In the genomic region with DNA sequence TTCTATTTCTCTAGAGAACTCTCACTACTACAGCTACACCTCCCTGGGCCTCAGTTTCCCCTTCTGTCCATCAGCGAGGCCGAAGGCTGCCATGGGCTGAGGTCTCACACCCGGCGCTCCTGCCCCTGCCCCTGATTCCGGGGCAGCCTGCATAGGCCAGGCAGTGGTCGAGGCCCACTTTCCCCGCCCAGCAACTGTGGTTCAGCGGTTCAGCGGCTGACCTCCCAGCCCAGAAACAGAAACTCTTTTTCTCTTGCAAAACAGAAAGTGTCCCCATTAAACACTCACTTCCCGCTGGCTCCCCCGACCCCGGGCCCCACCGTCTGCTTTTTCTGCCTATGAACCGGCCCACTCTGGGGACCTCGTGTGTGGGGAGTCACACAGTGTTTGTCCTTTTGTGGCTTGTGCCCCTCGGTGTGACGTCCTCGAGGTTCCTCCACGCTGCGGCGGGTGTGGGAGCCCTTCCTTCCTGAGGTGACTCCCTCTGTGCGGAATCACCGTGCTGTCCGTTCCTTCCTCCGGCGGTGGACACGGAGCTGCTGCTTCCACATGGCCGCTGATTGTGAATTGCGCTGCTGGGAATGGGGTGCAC, we compare ENCODE assay signal across 8 cellular contexts. TPM values are rescaled to one million over a fixed set of nuclear protein-coding genes. Genes with fewer than 3 reads are reported as not detected.
DNase-seq lines count a peak whose midpoint lies in the region; ATAC-seq, FAIRE-seq and TF ChIP-seq lines count a peak whose summit lies in the region.
"Had no signal": no experiment of that assay in that cellular context is flagged by ENCODE, and none has a peak within 500 bp of the region (broad histone marks: within the 10 kb centered on the region; RNA-seq: fewer than 3 reads in every experiment).

No MANE protein-coding gene starts in this region.

- WGBS in pancreas, 2 donors: 76 to 77% methylated on average over 29 of the region's 29 CpGs

- ATAC-seq in GM21390 (IDR thresholded peaks at IDR 0.05; ENCODE audit: unreplicated experiment) (peak; percentile 48), pancreas (peak in 3 of 4 donors; percentile 13 to 31 (median 28)), GM21381 (IDR thresholded peaks at IDR 0.05; ENCODE audit: unreplicated experiment) (no peak)

- peaks cover 9 to 18% of the 10 kb centered on the region in 2 donors for H3K4me1 ChIP-seq in duodenal mucosa (ENCODE audit: control insufficient read depth in 1 of 2, insufficient read depth in 2 of 2, low read length in 2 of 2)
- peaks cover 0 to 7% (median 0%) of the 10 kb centered on the region in 3 donors for H3K4me1 ChIP-seq in pancreas

- DNase-seq in SKM-1 treated with dmso at 0.1 percent for 144 hours (lab: John Stamatoyannopoulos, UW; ENCODE audit: unreplicated experiment) (peak; percentile 64), pancreas (peak in 2 of 6 donors; percentile 61 to 65), HK-2 (ENCODE audit: unreplicated experiment) (no peak), NAMALWA (ENCODE audit: low spot score) (no peak)

- no peak for TF ChIP-seq CTCF in pancreas (IDR thresholded peaks at IDR 0.05)

- H3K36me3 ChIP-seq in duodenal mucosa (ENCODE audit: control insufficient read depth in 1 of 2, insufficient read depth in 2 of 2, low read length in 2 of 2) (no peaks in the 10 kb centered on the region), pancreas (no peaks in the 10 kb centered on the region)

- H3K9me3 ChIP-seq in duodenal mucosa (ENCODE audit: control insufficient read depth in 1 of 2, low read length in 2 of 2) (no peaks in the 10 kb centered on the region), pancreas (no peaks in the 10 kb centered on the region)

- intact Hi-C loops in pancreas (cut with DNase I): no loop called here

- H3K27ac ChIP-seq in duodenal mucosa (ENCODE audit: low read depth, low read length) (no peak overlapping the region), pancreas (peak overlapping the region in 1 of 4 donors; percentile 30)

- H3K4me3 ChIP-seq in duodenal mucosa (ENCODE audit: low read depth in 1 of 2, low read length in 2 of 2): peak overlapping the region; percentile 50 to 58
- H3K4me3 ChIP-seq in pancreas: peak overlapping the region in 1 of 4 donors; percentile 19

- H3K27me3 ChIP-seq in duodenal mucosa (ENCODE audit: control insufficient read depth in 1 of 2, insufficient read depth in 2 of 2, low read length in 2 of 2) (peaks cover 0 to 3% of the 10 kb centered on the region in 2 donors), pancreas (no peaks in the 10 kb centered on the region)

- FAIRE-seq in pancreas (lab: Jason Lieb, UNC): no peak

- H3K9ac ChIP-seq in duodenal mucosa (ENCODE audit: low read depth in 1 of 2, low read length in 2 of 2): no peak overlapping the region

RNA-seq across cellular contexts. Expression of a gene that starts 16.0 kb away (rescaled TPM):
- total RNA-seq in pancreas: under 1 TPM in 5 of 6 donors, not detected in 1; 0.14 to 0.63 (median 0.29) TPM
- under 1 TPM; 0.09 to 0.23 TPM for polyA plus RNA-seq in pancreas

RNA-seq across cellular contexts. Expression of a gene that starts 26.8 kb away (rescaled TPM):
- total RNA-seq in pancreas: not detected
- under 1 TPM; 0.02 to 0.19 TPM for polyA plus RNA-seq in pancreas
- total RNA-seq: epithelial cell of proximal tubule had no signal

RNA-seq across cellular contexts. Expression of a gene that starts 33.7 kb away (rescaled TPM):
- not detected for total RNA-seq in pancreas
- under 1 TPM; 0.31 to 0.42 TPM for polyA plus RNA-seq in pancreas
- total RNA-seq: epithelial cell of proximal tubule had no signal
